Comparison of ENCODE assay signal across 8 cellular contexts in genomic region chr3:128123538-128124368, GRCh38. TPM values are rescaled to one million over a fixed set of nuclear protein-coding genes. Genes with fewer than 3 reads are reported as not detected.
DNase-seq lines count a peak whose midpoint lies in the region; ATAC-seq, FAIRE-seq and TF ChIP-seq lines count a peak whose summit lies in the region.

RUVBL1 (minus strand) TSS chr3:128123812; CDS start chr3:128123724, 88 bp downstream.

- in situ Hi-C loops in ACHN (cut with HindIII; ENCODE audit: low pct_ligation_motif_present, low pct_unique_long_range_greater_than_20kb, low sequenced_read_pairs): no loop called here
- in situ Hi-C loops in mammary epithelial cell (cut with MboI; ENCODE audit: low sequenced_read_pairs in 2 of 2): no loop called here

- no peak for TF ChIP-seq CTCF in WERI-Rb-1 (IDR thresholded peaks at IDR 0.05; ENCODE audit: low read depth, low read length)
- TF ChIP-seq CTCF in mammary epithelial cell (conservative IDR thresholded peaks at IDR 0.05 in 1 of 2, IDR thresholded peaks at IDR 0.05 in 1 of 2; ENCODE audit: extremely low read depth in 1 of 2, insufficient read depth in 1 of 2, low read depth in 1 of 2, low read length in 2 of 2): no peak

- no TSS peak for BruUV-seq in mammary epithelial cell (replicated peaks; lab: Mats Ljungman, UMichigan)

- CTCF ChIA-PET in mammary epithelial cell (lab: Charles Lee; ENCODE audit: low non-redundant PET): interaction anchor here (1.1 kb wide), 1 partner anchor 11 kb away, joined by 4 read pairs; no protein-coding TSS in a partner anchor

- peak within 1 kb of the TSS; percentile 85 for H3K4me2 ChIP-seq in mammary epithelial cell (ENCODE audit: insufficient read depth, low read depth, low read length)

- no peak for FAIRE-seq in small intestine (lab: Jason Lieb, UNC)

- 8% methylated on average over 28 of the region's 47 CpGs for WGBS in mammary epithelial cell (ENCODE audit: low coverage, missing lambda C conversion rate)
- 2 to 4% (median 2%) methylated on average over 47 of the region's 47 CpGs for WGBS in small intestine, 3 donors

- no peaks in the 10 kb centered on the region for H3K27me3 ChIP-seq in WERI-Rb-1 (ENCODE audit: insufficient read depth, low read depth, severe bottlenecking)
- no peaks in the 10 kb centered on the region for H3K27me3 ChIP-seq in mammary epithelial cell (ENCODE audit: insufficient read depth, low read length)
- H3K27me3 ChIP-seq in iPS-20b (ENCODE audit: insufficient read depth, low read length): peaks cover 12% of the 10 kb centered on the region; the same call in 1 of the 2 replicates
- H3K27me3 ChIP-seq in small intestine (ENCODE audit: control insufficient read depth in 2 of 2, insufficient read depth in 2 of 2, low read length in 2 of 2): no peaks in the 10 kb centered on the region

- dilution Hi-C loops in mammary epithelial cell (cut with HindIII; ENCODE audit: low sequenced_read_pairs): no loop called here

- H3K36me3 ChIP-seq in WERI-Rb-1: peaks cover under 1% of the 10 kb centered on the region
- H3K36me3 ChIP-seq in mammary epithelial cell (ENCODE audit: insufficient read depth, low read length): no peaks in the 10 kb centered on the region
- H3K36me3 ChIP-seq in iPS-20b (ENCODE audit: insufficient read depth, low read depth, low read length): peaks cover 19% of the 10 kb centered on the region
- no peaks in the 10 kb centered on the region for H3K36me3 ChIP-seq in small intestine (ENCODE audit: control insufficient read depth in 2 of 2, insufficient read depth in 2 of 2, low read length in 2 of 2)

- intact Hi-C loops in mammary epithelial cell (cut with micrococcal nuclease): loop anchor here (1.0 kb wide), 2 partner anchors 10 to 30 kb away; partner anchors contain the start of gene EEFSEC

- H3K4me3 ChIP-seq in WERI-Rb-1 (ENCODE audit: low read depth, low read length) (peak within 1 kb of the TSS; percentile 73), mammary epithelial cell (replicated peaks in 1 of 3; ENCODE audit: insufficient read depth in 1 of 3, low read depth in 2 of 3, low read length in 3 of 3) (peak within 1 kb of the TSS; percentile 98 to 100 (median 98)), iPS-20b (ENCODE audit: low read length) (peak within 1 kb of the TSS; percentile 90), small intestine (ENCODE audit: low read depth in 1 of 2, low read length in 2 of 2) (peak within 1 kb of the TSS; percentile 77 to 86)

- peaks cover 11% of the 10 kb centered on the region for H3K4me1 ChIP-seq in mammary epithelial cell (ENCODE audit: insufficient read depth, low read length)
- H3K4me1 ChIP-seq in iPS-20b (ENCODE audit: insufficient read depth, low read length): peaks cover 4% of the 10 kb centered on the region
- H3K4me1 ChIP-seq in small intestine (ENCODE audit: control insufficient read depth in 2 of 2, insufficient read depth in 1 of 2, low read depth in 1 of 2, low read length in 1 of 2): peaks cover 0 to 7% of the 10 kb centered on the region in 2 donors

- H2AFZ ChIP-seq in mammary epithelial cell (ENCODE audit: low read depth, low read length): peak within 1 kb of the TSS; percentile 100

- peaks cover 33% of the 10 kb centered on the region for H3K79me2 ChIP-seq in mammary epithelial cell (ENCODE audit: insufficient read depth, low read length)

- peak; percentile 95 for DNase-seq in ACHN
- peak; percentile 97 for DNase-seq in NCI-H2227 (lab: John Stamatoyannopoulos, UW; ENCODE audit: unreplicated experiment)
- peak; percentile 98 for DNase-seq in WERI-Rb-1
- DNase-seq in mammary epithelial cell: peak; percentile 97
- DNase-seq in small intestine: peak; percentile 98

- H3K9ac ChIP-seq in mammary epithelial cell (ENCODE audit: insufficient read depth, low read length) (peak within 1 kb of the TSS; percentile 88), iPS-20b (ENCODE audit: low read depth, low read length) (peak within 1 kb of the TSS; percentile 98)

- H3K27ac ChIP-seq in WERI-Rb-1: peak within 1 kb of the TSS; percentile 83
- H3K27ac ChIP-seq in mammary epithelial cell (ENCODE audit: insufficient read depth, low read depth, low read length): peak within 1 kb of the TSS; percentile 88
- peak within 1 kb of the TSS; percentile 92 for H3K27ac ChIP-seq in iPS-20b (ENCODE audit: low read length)
- peak within 1 kb of the TSS; percentile 17 to 93 for H3K27ac ChIP-seq in small intestine (ENCODE audit: low read depth in 1 of 2, low read length in 1 of 2)

- no peaks in the 10 kb centered on the region for H4K20me1 ChIP-seq in mammary epithelial cell (ENCODE audit: insufficient read depth, low read length)

- ATAC-seq in GM18873 (IDR thresholded peaks at IDR 0.05; ENCODE audit: low FRiP score, unreplicated experiment) (peak; percentile 93), HG03139 (IDR thresholded peaks at IDR 0.05; ENCODE audit: unreplicated experiment) (peak; percentile 97)

- H3K9me3 ChIP-seq in WERI-Rb-1 (ENCODE audit: severe bottlenecking) (no peaks in the 10 kb centered on the region), mammary epithelial cell (replicated peaks; ENCODE audit: insufficient read depth, low read length) (no peaks in the 10 kb centered on the region), iPS-20b (ENCODE audit: insufficient read depth, low read depth, low read length) (no peaks in the 10 kb centered on the region), small intestine (ENCODE audit: control insufficient read depth, low read depth) (no peaks in the 10 kb centered on the region)

RNA-seq across cellular contexts. Expression of gene RUVBL1, which starts in this region (rescaled TPM):
- total RNA-seq in mammary epithelial cell: 10 to 100 TPM; 53.7 to 78.8 TPM
- polyA plus RNA-seq in mammary epithelial cell (106 TPM), small intestine (10 to 100 TPM in 1 of 3 donors, 1 to 10 TPM in 2; 7.6 to 40.4 (median 9.7) TPM)
- 84.5 TPM for polyA minus RNA-seq in mammary epithelial cell

Comparison
In these comparisons a context has a peak if more than half of its experiments do, and no peak if none do; other contexts are left out.
1. Peak in every context shown above with its lines: DNase-seq, ATAC-seq, H3K4me3 ChIP-seq and H3K27ac ChIP-seq.